20 cellular contexts compared by ENCODE assay signal in genomic region chr7:158415316-158415715, GRCh38.
DNase-seq lines count a peak whose midpoint lies in the region; ATAC-seq and TF ChIP-seq lines count a peak whose summit lies in the region.
"Had no signal": no experiment of that assay in that cellular context is flagged by ENCODE, and none has a peak within 500 bp of the region (broad histone marks: within the 10 kb centered on the region; RNA-seq: fewer than 3 reads in every experiment).

No MANE protein-coding gene starts in this region.

- H3K4me3 Mint-ChIP-seq in nephron progenitor cell: no peak overlapping the region
- H3K4me3 Mint-ChIP-seq in T-helper 2 cell treated with Interferon-gamma antibody and Interleukin-4, amounts not matched to agents 5 μg/mL and 100 μg/mL, for 36 hours: no peak overlapping the region

- H3K27ac ChIP-seq in stomach: no peak overlapping the region
- H3K27ac ChIP-seq: SJCRH30 had no signal

- peak; percentile 33 for DNase-seq in cardiac septum (ENCODE audit: low spot score)
- no peak for DNase-seq in left ventricle myocardium superior
- DNase-seq in nephron progenitor cell: no peak
- DNase-seq in stomach: peak; percentile 19
- no peak for DNase-seq in foreskin fibroblast
- DNase-seq in T-helper 2 cell treated with Interferon-gamma antibody and Interleukin-4, amounts not matched to agents 5 μg/mL and 100 μg/mL, for 36 hours (ENCODE audit: low spot score): no peak
- no peak for DNase-seq in H7
- DNase-seq: 8988T, DND-41, HCEC 1CT, IMR-90, KG1, NCI-H1105 treated with DMSO at 0.1 percent for 48 hours, NCI-H2029, NCI-H446, NCI-H524 treated with DMSO at 0.1 percent for 48 hours, NCI-H774, SJCRH30 had no signal

- no peaks in the 10 kb centered on the region for H3K4me1 ChIP-seq in stomach
- H3K4me1 ChIP-seq: SJCRH30 had no signal

- no peaks in the 10 kb centered on the region for H3K36me3 ChIP-seq in stomach
- no peaks in the 10 kb centered on the region for H3K36me3 ChIP-seq in H7 (replicated peaks; ENCODE audit: control insufficient read depth, insufficient read depth, low read length)
- H3K36me3 ChIP-seq: MG63, SJCRH30 had no signal

- intact Hi-C loops in cardiac septum (cut with DNase I): no loop called here
- intact Hi-C loops in left ventricle myocardium superior (cut with micrococcal nuclease): no loop called here
- intact Hi-C loops in stomach (cut with DNase I; ENCODE audit: low total_unique reads): no loop called here

- TF ChIP-seq CTCF in nephron progenitor cell (IDR thresholded peaks at IDR 0.05) (no peak), stomach (IDR thresholded peaks at IDR 0.05) (no peak), foreskin fibroblast (IDR thresholded peaks at IDR 0.05; ENCODE audit: low read depth, low read length) (no peak)

- H3K27me3 Mint-ChIP-seq in nephron progenitor cell (ENCODE audit: low read depth, poor library complexity): peaks cover 23% of the 10 kb centered on the region
- no peaks in the 10 kb centered on the region for H3K27me3 Mint-ChIP-seq in T-helper 2 cell treated with Interferon-gamma antibody and Interleukin-4, amounts not matched to agents 5 μg/mL and 100 μg/mL, for 36 hours (ENCODE audit: low read depth)

- peaks cover 23% of the 10 kb centered on the region for H3K4me1 Mint-ChIP-seq in nephron progenitor cell
- no peaks in the 10 kb centered on the region for H3K4me1 Mint-ChIP-seq in T-helper 2 cell treated with Interferon-gamma antibody and Interleukin-4, amounts not matched to agents 5 μg/mL and 100 μg/mL, for 36 hours (ENCODE audit: low read depth)

- H3K9me3 ChIP-seq in stomach: no peaks in the 10 kb centered on the region
- H3K9me3 ChIP-seq: MG63, SJCRH30 had no signal

- H3K9me3 Mint-ChIP-seq in nephron progenitor cell: peaks cover 20% of the 10 kb centered on the region
- H3K9me3 Mint-ChIP-seq in T-helper 2 cell treated with Interferon-gamma antibody and Interleukin-4, amounts not matched to agents 5 μg/mL and 100 μg/mL, for 36 hours: peaks cover 23% of the 10 kb centered on the region

- TF ChIP-seq POLR2A in stomach (IDR thresholded peaks at IDR 0.05): no peak

- H3K27me3 ChIP-seq in stomach (peaks cover 0 to 9% (median 0%) of the 10 kb centered on the region in 3 donors), H7 (ENCODE audit: control insufficient read depth, insufficient read depth, low read length) (no peaks in the 10 kb centered on the region)
- H3K27me3 ChIP-seq: MG63 had no signal

- TF ChIP-seq EP300 in stomach (IDR thresholded peaks at IDR 0.05): no peak

- WGBS in stomach, 5 donors: 91 to 99% (median 98%) methylated on average over 6 of the region's 6 CpGs

- H3K27ac Mint-ChIP-seq in nephron progenitor cell: peak overlapping the region; percentile 53
- no peak overlapping the region for H3K27ac Mint-ChIP-seq in T-helper 2 cell treated with Interferon-gamma antibody and Interleukin-4, amounts not matched to agents 5 μg/mL and 100 μg/mL, for 36 hours

- no peaks in the 10 kb centered on the region for H3K36me3 Mint-ChIP-seq in nephron progenitor cell (ENCODE audit: low read depth)
- no peaks in the 10 kb centered on the region for H3K36me3 Mint-ChIP-seq in T-helper 2 cell treated with Interferon-gamma antibody and Interleukin-4, amounts not matched to agents 5 μg/mL and 100 μg/mL, for 36 hours (ENCODE audit: low read depth)

- no peak for ATAC-seq in left ventricle myocardium superior
- ATAC-seq: Right ventricle myocardium inferior had no signal

- H3K4me3 ChIP-seq in stomach: no peak overlapping the region
- no peak overlapping the region for H3K4me3 ChIP-seq in foreskin fibroblast (ENCODE audit: low read depth in 1 of 2, low read length in 2 of 2)
- no peak overlapping the region for H3K4me3 ChIP-seq in H7 (ENCODE audit: insufficient read depth, low read depth, low read length)
- H3K4me3 ChIP-seq: MG63, SJCRH30 had no signal

Comparison
In these comparisons a context has a peak if more than half of its experiments do, and no peak if none do; other contexts are left out.
1. DNase-seq: peak in cardiac septum (single experiment) and stomach (single experiment); none in left ventricle myocardium superior (single experiment), nephron progenitor cell (single experiment), foreskin fibroblast (0 of 2), T-helper 2 cell treated with Interferon-gamma antibody and Interleukin-4, amounts not matched to agents 5 μg/mL and 100 μg/mL, for 36 hours (single experiment) and H7 (single experiment).